ENCODE assay signal across 1 cellular context in genomic region chr3:186108941-186109865, GRCh38.
A peak's percentile ranks its signal among the peaks of the same experiment; 100 is the strongest.
TF ChIP-seq lines count a peak whose summit lies in the region.

TSS of gene ETV5 (minus strand) at chr3:186109089. CDS start at chr3:186105868, 3,221 bp downstream.

TF ChIP-seq in WTC11, 78 proteins besides CTCF, POLR2A, EP300 and RAD21 (continued from another document):
- TF ChIP-seq MLX (CRISPR knock-in tag; IDR thresholded peaks at IDR 0.05) (no peak), MAX (CRISPR knock-in tag; IDR thresholded peaks at IDR 0.05) (0 out of 2 replicates have a peak, but pooled peaks have one; percentile 32), RELA (CRISPR knock-in tag; IDR thresholded peaks at IDR 0.05; ENCODE audit: borderline replicate concordance) (peak; percentile 69; the same call in 1 of the 2 replicates), ETV6 (CRISPR knock-in tag; IDR thresholded peaks at IDR 0.05) (no peak), ZNF416 (CRISPR knock-in tag; IDR thresholded peaks at IDR 0.05) (peak; percentile 46; the same call in 1 of the 2 replicates), CREB1 (CRISPR knock-in tag; IDR thresholded peaks at IDR 0.05) (no peak), NFE2L1 (CRISPR knock-in tag; IDR thresholded peaks at IDR 0.05) (no peak; the same call in 1 of the 2 replicates), HMGXB4 (CRISPR knock-in tag; IDR thresholded peaks at IDR 0.05) (peak; percentile 57; the same call in 1 of the 2 replicates)
